Comparison of ENCODE assay signal across 8 cellular contexts in genomic region chr9:128066713-128067621, GRCh38. TPM values are rescaled to one million over a fixed set of nuclear protein-coding genes. Genes with fewer than 3 reads are reported as not detected.
A peak's percentile ranks its signal among the peaks of the same experiment; 100 is the strongest.
DNase-seq lines count a peak whose midpoint lies in the region; ATAC-seq lines count a peak whose summit lies in the region.

TSS of gene NAIF1 (minus strand) at chr9:128067320. CDS start at chr9:128067101, 219 bp downstream.

- H3K4me3 Mint-ChIP-seq in activated T-helper 1 cell treated with anti-CD3 and anti-CD28 coated beads, Interleukin-12 subunit alpha, Interleukin-12 subunit beta, Interleukin-2, Interleukin-4 antibody, amounts not matched to agents 30 ng/mL and 10 ng/mL and 1 ng/mL, durations not matched to agents 14 hours and 24 hours and 36 hours: no peak within 1 kb of the TSS
- H3K4me3 Mint-ChIP-seq in naive B cell: peak within 1 kb of the TSS in 7 of 8 donors; percentile 77 to 92 (median 84)
- no peak within 1 kb of the TSS for H3K4me3 Mint-ChIP-seq in stimulated activated memory B cell treated with anti-CD40 and anti-IgM and Interleukin-4, amounts not matched to agents 10 μg/mL and 1 μg/mL and 100 μg/mL, for 72 hours

- peaks cover 41% of the 10 kb centered on the region for H3K4me1 ChIP-seq in Karpas-422 (ENCODE audit: low read length)

- no peaks in the 10 kb centered on the region for H3K9me2 ChIP-seq in Karpas-422 (replicated peaks; ENCODE audit: insufficient read depth, low read length)

- no peaks in the 10 kb centered on the region for H3K9me3 ChIP-seq in Karpas-422 (ENCODE audit: low read length)

- peak; percentile 99 for DNase-seq in DMS79 treated with DMSO at 0.1 percent for 48 hours (lab: John Stamatoyannopoulos, UW)
- DNase-seq in Karpas-422: peak; percentile 99
- DNase-seq in RPMI7951 (ENCODE audit: low read depth): peak; percentile 98
- peak; percentile 97 for DNase-seq in activated T-helper 1 cell treated with anti-CD3 and anti-CD28 coated beads, Interleukin-12 subunit alpha, Interleukin-12 subunit beta, Interleukin-2, Interleukin-4 antibody, amounts not matched to agents 30 ng/mL and 10 ng/mL and 1 ng/mL, durations not matched to agents 14 hours and 24 hours and 36 hours (ENCODE audit: low spot score)
- DNase-seq in fibroblast of gingiva (ENCODE audit: low read depth): peak; percentile 100
- DNase-seq in naive B cell: peak; percentile 98

- ATAC-seq in GM21825 (IDR thresholded peaks at IDR 0.05; ENCODE audit: unreplicated experiment): peak; percentile 56
- peak; percentile 70 to 71 for ATAC-seq in naive B cell (ENCODE audit: low read depth in 2 of 2)
- peak; percentile 86 for ATAC-seq in stimulated activated memory B cell treated with anti-CD40 and anti-IgM and Interleukin-4, amounts not matched to agents 10 μg/mL and 1 μg/mL and 100 μg/mL, for 72 hours

- peak within 1 kb of the TSS; percentile 93 for H3K27ac ChIP-seq in Karpas-422 (ENCODE audit: low read length)

- H3K9me3 Mint-ChIP-seq in activated T-helper 1 cell treated with anti-CD3 and anti-CD28 coated beads, Interleukin-12 subunit alpha, Interleukin-12 subunit beta, Interleukin-2, Interleukin-4 antibody, amounts not matched to agents 30 ng/mL and 10 ng/mL and 1 ng/mL, durations not matched to agents 14 hours and 24 hours and 36 hours: no peaks in the 10 kb centered on the region
- H3K9me3 Mint-ChIP-seq in naive B cell: no peaks in the 10 kb centered on the region
- H3K9me3 Mint-ChIP-seq in stimulated activated memory B cell treated with anti-CD40 and anti-IgM and Interleukin-4, amounts not matched to agents 10 μg/mL and 1 μg/mL and 100 μg/mL, for 72 hours: no peaks in the 10 kb centered on the region

- intact Hi-C loops in activated T-helper 1 cell treated with anti-CD3 and anti-CD28 coated beads, Interleukin-12 subunit alpha, Interleukin-12 subunit beta, Interleukin-2, Interleukin-4 antibody, amounts not matched to agents 30 ng/mL and 10 ng/mL and 1 ng/mL, durations not matched to agents 14 hours and 24 hours and 36 hours (cut with micrococcal nuclease): loop anchor here (1.0 to 5.0 kb wide), 10 partner anchors 27 to 332 kb away; partner anchors contain the start of genes BBLN, CDK9, CIZ1 and DPM2

- peak within 1 kb of the TSS; percentile 79 for H3K27ac Mint-ChIP-seq in activated T-helper 1 cell treated with anti-CD3 and anti-CD28 coated beads, Interleukin-12 subunit alpha, Interleukin-12 subunit beta, Interleukin-2, Interleukin-4 antibody, amounts not matched to agents 30 ng/mL and 10 ng/mL and 1 ng/mL, durations not matched to agents 14 hours and 24 hours and 36 hours
- peak within 1 kb of the TSS in 4 of 6 donors; percentile 44 to 92 (median 86) for H3K27ac Mint-ChIP-seq in naive B cell
- no peak within 1 kb of the TSS for H3K27ac Mint-ChIP-seq in stimulated activated memory B cell treated with anti-CD40 and anti-IgM and Interleukin-4, amounts not matched to agents 10 μg/mL and 1 μg/mL and 100 μg/mL, for 72 hours

- H3K4me3 ChIP-seq in Karpas-422 (ENCODE audit: low read length): peak within 1 kb of the TSS; percentile 93

- no peaks in the 10 kb centered on the region for H3K27me3 ChIP-seq in Karpas-422 (ENCODE audit: low read length)

- H3K36me3 ChIP-seq in Karpas-422 (ENCODE audit: insufficient read depth, low read length): no peaks in the 10 kb centered on the region

- H3K79me2 ChIP-seq in Karpas-422 (ENCODE audit: low read length): peaks cover 53% of the 10 kb centered on the region

- peaks cover 49% of the 10 kb centered on the region for H3K4me1 Mint-ChIP-seq in activated T-helper 1 cell treated with anti-CD3 and anti-CD28 coated beads, Interleukin-12 subunit alpha, Interleukin-12 subunit beta, Interleukin-2, Interleukin-4 antibody, amounts not matched to agents 30 ng/mL and 10 ng/mL and 1 ng/mL, durations not matched to agents 14 hours and 24 hours and 36 hours (ENCODE audit: low read depth)
- H3K4me1 Mint-ChIP-seq in naive B cell: peaks cover 36 to 71% (median 61%) of the 10 kb centered on the region in 3 donors
- H3K4me1 Mint-ChIP-seq in stimulated activated memory B cell treated with anti-CD40 and anti-IgM and Interleukin-4, amounts not matched to agents 10 μg/mL and 1 μg/mL and 100 μg/mL, for 72 hours: peaks cover 57% of the 10 kb centered on the region

- peak within 1 kb of the TSS; percentile 90 for H2AFZ ChIP-seq in Karpas-422 (ENCODE audit: low read length)

- H3K36me3 Mint-ChIP-seq in activated T-helper 1 cell treated with anti-CD3 and anti-CD28 coated beads, Interleukin-12 subunit alpha, Interleukin-12 subunit beta, Interleukin-2, Interleukin-4 antibody, amounts not matched to agents 30 ng/mL and 10 ng/mL and 1 ng/mL, durations not matched to agents 14 hours and 24 hours and 36 hours (ENCODE audit: low read depth): peaks cover 11% of the 10 kb centered on the region
- no peaks in the 10 kb centered on the region for H3K36me3 Mint-ChIP-seq in naive B cell
- H3K36me3 Mint-ChIP-seq in stimulated activated memory B cell treated with anti-CD40 and anti-IgM and Interleukin-4, amounts not matched to agents 10 μg/mL and 1 μg/mL and 100 μg/mL, for 72 hours: peaks cover 13% of the 10 kb centered on the region

- H3K4me2 ChIP-seq in Karpas-422 (ENCODE audit: low read depth, low read length, poor library complexity, severe bottlenecking): peak within 1 kb of the TSS; percentile 98

- no peaks in the 10 kb centered on the region for H3K27me3 Mint-ChIP-seq in activated T-helper 1 cell treated with anti-CD3 and anti-CD28 coated beads, Interleukin-12 subunit alpha, Interleukin-12 subunit beta, Interleukin-2, Interleukin-4 antibody, amounts not matched to agents 30 ng/mL and 10 ng/mL and 1 ng/mL, durations not matched to agents 14 hours and 24 hours and 36 hours (ENCODE audit: insufficient read depth)
- no peaks in the 10 kb centered on the region for H3K27me3 Mint-ChIP-seq in naive B cell
- H3K27me3 Mint-ChIP-seq in stimulated activated memory B cell treated with anti-CD40 and anti-IgM and Interleukin-4, amounts not matched to agents 10 μg/mL and 1 μg/mL and 100 μg/mL, for 72 hours: no peaks in the 10 kb centered on the region

- peak within 1 kb of the TSS; percentile 88 for H3K9ac ChIP-seq in Karpas-422 (ENCODE audit: low read length)

- H4K20me1 ChIP-seq in Karpas-422 (ENCODE audit: insufficient read depth, low read depth, low read length): no peaks in the 10 kb centered on the region; the same call in 1 of the 2 replicates

RNA-seq across cellular contexts. Expression of gene NAIF1, which starts in this region (rescaled TPM):
- total RNA-seq in Karpas-422 (2014; rRNA removed; shearing (Covaris generic); ENCODE audit: low replicate concordance): 7.3 and 13.9 TPM in 2 replicates
- 7.7 and 7.8 TPM in 2 replicates for total RNA-seq in RPMI7951 (2014; rRNA removed; shearing (Covaris generic))
- total RNA-seq in activated T-helper 1 cell treated with anti-CD3 and anti-CD28 coated beads, Interleukin-12 subunit alpha, Interleukin-12 subunit beta, Interleukin-2, Interleukin-4 antibody, amounts not matched to agents 30 ng/mL and 10 ng/mL and 1 ng/mL, durations not matched to agents 14 hours and 24 hours and 36 hours: 11.5 and 12.2 TPM in 2 replicates
- polyA plus RNA-seq in naive B cell (ENCODE audit: low read depth in 6 of 6): 10 to 100 TPM in 4 of 6 donors, 1 to 10 TPM in 2; 7.2 to 21.6 (median 12.3) TPM

Comparison
In these comparisons a context has a peak if more than half of its experiments do, and no peak if none do; other contexts are left out.
1. Peak in every context shown above with its lines: DNase-seq, ATAC-seq, H3K4me3 ChIP-seq and H3K27ac ChIP-seq.
2. H3K4me3 Mint-ChIP-seq: peak in naive B cell (7 of 8); none in activated T-helper 1 cell treated with anti-CD3 and anti-CD28 coated beads, Interleukin-12 subunit alpha, Interleukin-12 subunit beta, Interleukin-2, Interleukin-4 antibody, amounts not matched to agents 30 ng/mL and 10 ng/mL and 1 ng/mL, durations not matched to agents 14 hours and 24 hours and 36 hours (single experiment) and stimulated activated memory B cell treated with anti-CD40 and anti-IgM and Interleukin-4, amounts not matched to agents 10 μg/mL and 1 μg/mL and 100 μg/mL, for 72 hours (single experiment).